Comparison of ENCODE assay signal across 8 cellular contexts in genomic region chr16:2842340-2843000, GRCh38. TPM values are rescaled to one million over a fixed set of nuclear protein-coding genes. Genes with fewer than 3 reads are reported as not detected.
DNase-seq lines count a peak whose midpoint lies in the region; ATAC-seq and TF ChIP-seq lines count a peak whose summit lies in the region.

No MANE protein-coding gene starts in this region.

- H3K4me3 ChIP-seq in cardiac fibroblast (replicated peaks in 1 of 2; ENCODE audit: low read depth in 2 of 2, low read length in 2 of 2) (peak overlapping the region in 1 of 2 donors; percentile 14), liver (ENCODE audit: low read depth in 1 of 3, low read length in 3 of 3) (no peak overlapping the region)

- H3K27me3 ChIP-seq in liver (ENCODE audit: control insufficient read depth in 4 of 4, insufficient read depth in 4 of 4, low read length in 3 of 4), result peaks cover 0 to 2% (median 0%) of the 10 kb centered on the region in 4 donors

- POLR2A ChIA-PET in HEK293T (lab: Yijun Ruan, JAX), result interaction anchor here (0.6 to 2.0 kb wide), 2 partner anchors 26 to 64 kb away, joined by 3 to 8 read pairs; no protein-coding TSS in a partner anchor

- H3K9me3 ChIP-seq in liver (ENCODE audit: control insufficient read depth in 4 of 4, low read length in 3 of 4), result no peaks in the 10 kb centered on the region

- CTCF ChIA-PET in HEK293T (lab: Yijun Ruan, JAX), result interaction anchor here (0.6 kb wide), 2 partner anchors 47 to 74 kb away, joined by 3 to 4 read pairs; no protein-coding TSS in a partner anchor

- peak; percentile 37 to 60 for TF ChIP-seq RAD21 in liver (IDR thresholded peaks at IDR 0.05)

- peaks cover 0 to 6% (median 1%) of the 10 kb centered on the region in 4 donors for H3K4me1 ChIP-seq in liver (ENCODE audit: control insufficient read depth in 4 of 4, insufficient read depth in 4 of 4, low read length in 3 of 4)

- 44% methylated on average over 40 of the region's 40 CpGs for WGBS in liver

- ATAC-seq in HG03565 (IDR thresholded peaks at IDR 0.05; ENCODE audit: unreplicated experiment) (no peak), HG03280 (IDR thresholded peaks at IDR 0.05; ENCODE audit: unreplicated experiment) (no peak)

- H3K9ac ChIP-seq in liver (ENCODE audit: low read depth in 1 of 2, low read length in 2 of 2), result no peak overlapping the region

- TF ChIP-seq CTCF in cardiac fibroblast (IDR thresholded peaks at IDR 0.05; ENCODE audit: low read depth, low read length) (peak; percentile 50), liver (IDR thresholded peaks at IDR 0.05; ENCODE audit: low read depth, low read length, missing input control) (peak; percentile 26)

- H3K36me3 ChIP-seq in liver (ENCODE audit: control insufficient read depth in 4 of 4, insufficient read depth in 3 of 4, low read depth in 1 of 4, low read length in 3 of 4), result no peaks in the 10 kb centered on the region

- DNase-seq in HEK293T (ENCODE audit: extremely low spot score) (peak; percentile 96), cardiac fibroblast (ENCODE audit: low read depth in 2 of 2) (peak; percentile 42 to 47), NCI-H2081 (lab: John Stamatoyannopoulos, UW) (no peak)
- peak; percentile 51 for DNase-seq in activated CD4-positive, CD25-positive, alpha-beta regulatory T cell treated with anti-CD3 and anti-CD28 coated beads, Interleukin-2, amount 50 U/mL, for 16 hours (ENCODE audit: low read depth, low spot score)
- peak; percentile 81 to 85 for DNase-seq in stimulated activated CD8-positive, alpha-beta memory T cell treated with anti-CD3 and anti-CD28 coated beads, Interleukin-15, amount 100 ng/mL, for 48 hours (ENCODE audit: low read depth in 2 of 2)

- no peak overlapping the region for H3K27ac ChIP-seq in liver (ENCODE audit: low read depth in 1 of 2, low read length in 2 of 2)

TF ChIP-seq in HEK293T, 16 proteins besides CTCF, POLR2A, EP300 and RAD21:
- TF ChIP-seq LEF1 (IDR thresholded peaks at IDR 0.05; ENCODE audit: borderline replicate concordance), result no peak
- TF ChIP-seq PKNOX1 (IDR thresholded peaks at IDR 0.05), result peak; percentile 78
- TF ChIP-seq BHLHE40 (IDR thresholded peaks at IDR 0.05; ENCODE audit: borderline replicate concordance), result no peak
- TF ChIP-seq ELF4 (IDR thresholded peaks at IDR 0.05), result peak; percentile 80
- peak; percentile 94 for TF ChIP-seq L3MBTL2 (conservative IDR thresholded peaks at IDR 0.05)
- no peak for TF ChIP-seq FOXA1 (IDR thresholded peaks at IDR 0.05)
- TF ChIP-seq SP1 (IDR thresholded peaks at IDR 0.05), result no peak
- TF ChIP-seq TARDBP (IDR thresholded peaks at IDR 0.05), result peak; percentile 88
- TF ChIP-seq FOXM1 (IDR thresholded peaks at IDR 0.05; ENCODE audit: borderline replicate concordance), result peak; percentile 63; the same call in 1 of the 2 replicates
- TF ChIP-seq CTBP1 (IDR thresholded peaks at IDR 0.05; ENCODE audit: borderline replicate concordance), result peak; percentile 84; the same call in 1 of the 2 replicates
- TF ChIP-seq SUZ12 (IDR thresholded peaks at IDR 0.05), result no peak
- peak; percentile 67 for TF ChIP-seq ARNT (IDR thresholded peaks at IDR 0.05)

TF ChIP-seq in liver, 16 proteins besides CTCF, POLR2A, EP300 and RAD21:
- TF ChIP-seq GABPA (IDR thresholded peaks at IDR 0.05 in 1 of 2, conservative IDR thresholded peaks at IDR 0.05 in 1 of 2) (peak; percentile 76 to 84), NR2F2 (IDR thresholded peaks at IDR 0.05) (peak; percentile 67), TAF1 (conservative IDR thresholded peaks at IDR 0.05) (no peak)

RNA-seq across cellular contexts. Expression of gene ZG16B, which starts 12.4 kb away (rescaled TPM):
- under 1 TPM; 0.33 to 0.79 TPM for total RNA-seq in liver
- under 1 TPM; 0.24 to 0.53 TPM for polyA plus RNA-seq in liver

RNA-seq across cellular contexts. Expression of gene PRSS22, which starts 15.5 kb away (rescaled TPM):
- 1 to 10 TPM in 1 of 2 donors, not detected in 1; 1.1 TPM for total RNA-seq in liver
- polyA plus RNA-seq in liver, result under 1 TPM; 0.23 to 0.32 TPM

RNA-seq across cellular contexts. Expression of gene PRSS21, which starts 25.4 kb away (rescaled TPM):
- total RNA-seq in liver, result 1 to 10 TPM in 1 of 2 donors, not detected in 1; 1.0 TPM
- polyA plus RNA-seq in liver, result under 1 TPM; 0.18 to 0.26 TPM

RNA-seq across cellular contexts. Expression of gene FLYWCH2, which starts 40.5 kb away (rescaled TPM):
- 10 to 100 TPM in 1 of 2 donors, 1 to 10 TPM in 1; 7.1 to 21.0 TPM for total RNA-seq in liver
- 10 to 100 TPM in 1 of 2 donors, 1 to 10 TPM in 1; 4.9 to 10.2 TPM for polyA plus RNA-seq in liver

RNA-seq across cellular contexts. Expression of gene PRSS41, which starts 44.2 kb away (rescaled TPM):
- total RNA-seq in liver, result not detected
- not detected for polyA plus RNA-seq in liver

Comparison
In these comparisons a context has a peak if more than half of its experiments do, and no peak if none do; other contexts are left out.
1. DNase-seq: peak in HEK293T (single experiment), activated CD4-positive, CD25-positive, alpha-beta regulatory T cell treated with anti-CD3 and anti-CD28 coated beads, Interleukin-2, amount 50 U/mL, for 16 hours (single experiment), cardiac fibroblast (2 of 2) and stimulated activated CD8-positive, alpha-beta memory T cell treated with anti-CD3 and anti-CD28 coated beads, Interleukin-15, amount 100 ng/mL, for 48 hours (2 of 2); none in NCI-H2081 (0 of 2).